ENCODE assay signal across 1 cellular context in genomic region chr14:75402867-75403413, GRCh38.
TF ChIP-seq lines count a peak whose summit lies in the region.

No MANE protein-coding gene starts in this region.

TF ChIP-seq in HCT116, 20 proteins besides CTCF, POLR2A, EP300 and RAD21 (continued from another document):
- TF ChIP-seq REST (IDR thresholded peaks at IDR 0.05; ENCODE audit: low read depth): no peak
